Comparison of ENCODE assay signal across 1 cellular context in the genomic region with DNA sequence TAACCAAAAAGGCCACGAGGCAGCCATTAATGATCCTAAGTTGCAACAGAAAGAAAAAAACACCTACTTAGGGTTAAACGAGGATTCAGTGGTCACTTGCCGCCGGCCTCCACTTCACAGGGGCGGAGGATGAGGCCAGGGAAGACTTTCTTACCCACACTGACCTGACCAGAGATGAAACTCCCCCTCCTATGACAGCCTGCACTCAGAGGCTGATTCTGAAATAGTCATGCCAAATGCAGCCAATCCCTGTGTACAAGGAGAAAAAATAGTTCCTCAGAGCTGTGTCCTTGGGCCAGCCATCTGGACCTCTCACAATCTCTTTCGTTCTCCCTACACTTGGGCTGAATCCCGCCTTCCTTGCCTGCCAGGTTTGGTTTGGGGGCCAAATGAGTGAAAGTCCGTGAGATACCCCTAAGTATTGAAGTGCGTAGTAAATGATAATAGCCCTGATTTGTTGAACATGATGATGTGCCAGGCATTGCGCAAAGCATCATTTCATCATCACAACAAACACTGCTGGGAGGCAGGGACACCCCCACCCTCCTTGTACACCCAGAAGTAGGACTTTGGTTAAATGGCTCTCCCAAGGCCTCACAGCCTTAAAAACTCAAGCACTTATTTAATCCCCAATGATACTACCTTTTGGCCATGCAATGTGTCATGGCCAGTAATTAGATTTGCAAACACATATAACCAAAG.
A peak's percentile ranks its signal among the peaks of the same experiment; 100 is the strongest.
TF ChIP-seq lines count a peak whose summit lies in the region.

No MANE protein-coding gene starts in this region.

TF ChIP-seq in K562, 482 proteins besides CTCF, POLR2A, EP300 and RAD21 (continued from another document):
- peak; percentile 25; the same call in 1 of the 2 replicates for TF ChIP-seq ATF3 (IDR thresholded peaks at IDR 0.05)
- TF ChIP-seq ATF3 (CRISPR knock-in tag; conservative IDR thresholded peaks at IDR 0.05) = no peak
- TF ChIP-seq HDAC6 (IDR thresholded peaks at IDR 0.05; ENCODE audit: low read depth, low read length) = no peak
- no peak for TF ChIP-seq E2F6 (IDR thresholded peaks at IDR 0.05; ENCODE audit: borderline replicate concordance in 1 of 2, extremely low read depth in 1 of 2, insufficient read depth in 1 of 2, insufficient read length in 1 of 2, low read depth in 1 of 2, low read length in 1 of 2, poor library complexity in 1 of 2, severe bottlenecking in 1 of 2)
